In the genomic region with DNA sequence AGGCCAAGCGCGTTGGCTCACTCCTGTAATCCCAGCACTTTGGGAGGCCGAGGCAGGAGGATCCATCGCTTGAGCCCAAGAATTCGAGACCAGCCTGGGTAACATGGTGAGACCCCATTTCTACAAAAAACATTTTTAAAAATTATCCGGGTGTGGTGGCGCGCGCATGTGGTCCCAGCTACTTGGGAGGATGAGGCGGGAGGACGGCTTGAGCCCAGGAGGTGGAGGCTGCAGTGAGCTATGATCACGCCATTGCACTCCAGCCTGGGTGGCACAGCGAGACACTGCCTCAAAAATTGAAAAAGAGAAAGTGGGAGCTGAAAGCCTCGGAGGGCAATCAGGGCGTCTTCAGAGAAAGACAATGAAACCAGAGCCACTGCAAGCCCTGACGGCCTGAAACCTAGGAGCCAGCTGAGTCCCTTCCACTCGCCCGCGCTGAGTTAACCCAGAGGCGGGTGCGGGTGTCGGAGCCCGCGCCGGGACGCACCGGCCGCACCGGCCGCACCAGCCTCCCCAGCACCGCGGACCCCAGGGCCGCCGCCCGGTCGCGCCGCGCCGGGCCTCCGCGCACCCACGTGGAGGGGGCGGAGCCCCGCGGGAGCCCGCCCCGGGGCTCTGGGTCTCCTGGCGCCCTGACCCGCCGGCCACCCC, we compare ENCODE assay signal across 8 cellular contexts. TPM values are rescaled to one million over a fixed set of nuclear protein-coding genes. Genes with fewer than 3 reads are reported as not detected.
DNase-seq lines count a peak whose midpoint lies in the region; ATAC-seq and TF ChIP-seq lines count a peak whose summit lies in the region.

No MANE protein-coding gene starts in this region.

- POLR2A ChIA-PET in A673 (lab: Charles Lee; ENCODE audit: low non-redundant PET) = interaction anchor here (0.6 kb wide), 1 partner anchor 929 kb away, joined by 3 read pairs; no protein-coding TSS in a partner anchor
- POLR2A ChIA-PET in activated CD8-positive, alpha-beta T cell treated with anti-CD3 and anti-CD28 coated beads, Interleukin-2, amount 10 ng/mL, durations not matched to agents 7 days and 5 days (lab: Charles Lee) = interaction anchor here (0.8 to 1.8 kb wide), 2 partner anchors 23 to 527 kb away, joined by 3 to 9 read pairs; a partner anchor contains a TSS

- H3K9me3 ChIP-seq in A673 (ENCODE audit: low read depth, low read length, poor library complexity, severe bottlenecking) (no peaks in the 10 kb centered on the region), right cardiac atrium (ENCODE audit: control insufficient read depth, low read length) (no peaks in the 10 kb centered on the region)

- intact Hi-C loops in A673 (cut with micrococcal nuclease; ENCODE audit: unreplicated experiment) = no loop called here
- intact Hi-C loops in right cardiac atrium (cut with DNase I) = loop anchor here in 1 of 4 donors (5.0 kb wide), 1 partner anchor 40 kb away; no protein-coding TSS in a partner anchor

- H3K27me3 Mint-ChIP-seq in activated CD8-positive, alpha-beta T cell treated with anti-CD3 and anti-CD28 coated beads, Interleukin-2, amount 10 ng/mL, durations not matched to agents 7 days and 5 days (ENCODE audit: low read depth) = no peaks in the 10 kb centered on the region

- H3K27ac ChIP-seq in A673 (ENCODE audit: low read depth, low read length, poor library complexity, severe bottlenecking) (peak overlapping the region; percentile 68), right cardiac atrium (ENCODE audit: low read length) (no peak overlapping the region), skin epidermis (peak overlapping the region in 20 of 21 experiments; percentile 50 to 94 (median 78))

- peak overlapping the region; percentile 92 for H3K27ac Mint-ChIP-seq in activated CD8-positive, alpha-beta T cell treated with anti-CD3 and anti-CD28 coated beads, Interleukin-2, amount 10 ng/mL, durations not matched to agents 7 days and 5 days

- H3K27me3 ChIP-seq in A673 (replicated peaks; ENCODE audit: insufficient read depth, low read depth, low read length, poor library complexity) (no peaks in the 10 kb centered on the region), right cardiac atrium (ENCODE audit: control insufficient read depth, insufficient read depth) (no peaks in the 10 kb centered on the region)

- H3K4me1 Mint-ChIP-seq in activated CD8-positive, alpha-beta T cell treated with anti-CD3 and anti-CD28 coated beads, Interleukin-2, amount 10 ng/mL, durations not matched to agents 7 days and 5 days (ENCODE audit: low read depth) = peaks cover 21% of the 10 kb centered on the region

- no TSS peak for BruUV-seq in A673 (replicated peaks; lab: Mats Ljungman, UMichigan)

- 8% methylated on average over 51 of the region's 51 CpGs for WGBS in right cardiac atrium

- no peaks in the 10 kb centered on the region for H3K36me3 ChIP-seq in A673 (ENCODE audit: insufficient read depth, low read length, poor library complexity, severe bottlenecking)

- H3K4me1 ChIP-seq in A673 (ENCODE audit: insufficient read depth, low read length, poor library complexity, severe bottlenecking) (no peaks in the 10 kb centered on the region), right cardiac atrium (ENCODE audit: control insufficient read depth, insufficient read depth, low read length) (peaks cover 6% of the 10 kb centered on the region)

- ATAC-seq in GM19023 (IDR thresholded peaks at IDR 0.05; ENCODE audit: unreplicated experiment) (peak; percentile 66), HG03108 (IDR thresholded peaks at IDR 0.05; ENCODE audit: unreplicated experiment) (peak; percentile 47), right cardiac atrium (peak; percentile 83 to 90)
- ATAC-seq in activated CD8-positive, alpha-beta T cell treated with anti-CD3 and anti-CD28 coated beads, Interleukin-2, amount 10 ng/mL, durations not matched to agents 7 days and 5 days = peak; percentile 78

- peak overlapping the region; percentile 80 for H3K4me3 Mint-ChIP-seq in activated CD8-positive, alpha-beta T cell treated with anti-CD3 and anti-CD28 coated beads, Interleukin-2, amount 10 ng/mL, durations not matched to agents 7 days and 5 days

- CTCF ChIA-PET in A673 (lab: Charles Lee) = no interaction called here
- CTCF ChIA-PET in activated CD8-positive, alpha-beta T cell treated with anti-CD3 and anti-CD28 coated beads, Interleukin-2, amount 10 ng/mL, durations not matched to agents 7 days and 5 days (lab: Charles Lee) = interaction anchor here (1.2 to 3.7 kb wide), 12 partner anchors 23 to 145 kb away, joined by 3 to 29 read pairs (median 9); a partner anchor contains a TSS

- H3K4me3 ChIP-seq in A673 (ENCODE audit: low read depth, low read length, poor library complexity, severe bottlenecking) = peak overlapping the region; percentile 71
- H3K4me3 ChIP-seq in right cardiac atrium (ENCODE audit: low read length) = peak overlapping the region; percentile 76
- H3K4me3 ChIP-seq in skin epidermis = peak overlapping the region; percentile 45 to 86 (median 75)

- H3K36me3 Mint-ChIP-seq in activated CD8-positive, alpha-beta T cell treated with anti-CD3 and anti-CD28 coated beads, Interleukin-2, amount 10 ng/mL, durations not matched to agents 7 days and 5 days (ENCODE audit: low read depth) = peaks cover 4% of the 10 kb centered on the region

- peak; percentile 42 for DNase-seq in A673 (ENCODE audit: low spot score)
- peak; percentile 38 for DNase-seq in activated CD8-positive, alpha-beta T cell treated with anti-CD3 and anti-CD28 coated beads, Interleukin-2, amount 10 ng/mL, durations not matched to agents 7 days and 5 days
- no peak for DNase-seq in right cardiac atrium
- no peak for DNase-seq in NCI-H2107 treated with DMSO at 0.1 percent for 48 hours (lab: John Stamatoyannopoulos, UW; ENCODE audit: unreplicated experiment)
- no peak for DNase-seq in activated effector memory CD4-positive, alpha-beta T cell treated with Interleukin-2 at 50 U/mL for 16 hours

- H3K9me3 Mint-ChIP-seq in activated CD8-positive, alpha-beta T cell treated with anti-CD3 and anti-CD28 coated beads, Interleukin-2, amount 10 ng/mL, durations not matched to agents 7 days and 5 days (ENCODE audit: insufficient read depth) = no peaks in the 10 kb centered on the region

- TF ChIP-seq CTCF in A673 (conservative IDR thresholded peaks at IDR 0.05; ENCODE audit: low read depth, low read length) = no peak

RNA-seq across cellular contexts. Expression of a gene that starts 22.4 kb away (rescaled TPM):
- total RNA-seq in A673 (2021) (26.1 and 27.4 TPM in 2 replicates), right cardiac atrium (10 to 100 TPM in 3 of 4 donors, 1 to 10 TPM in 1; 8.9 to 13.2 (median 11.5) TPM)
- 10 to 100 TPM; 25.6 to 26.0 TPM for total RNA-seq in activated CD8-positive, alpha-beta T cell treated with anti-CD3 and anti-CD28 coated beads, Interleukin-2, amount 10 ng/mL, durations not matched to agents 7 days and 5 days
- polyA plus RNA-seq in right cardiac atrium = 19.0 TPM

RNA-seq across cellular contexts. Expression of a gene that starts 49.7 kb away (rescaled TPM):
- total RNA-seq in A673 (2021) = 0.37 and 0.63 TPM in 2 replicates
- under 1 TPM in 1 of 2 experiments, not detected in 1; 0.13 TPM for total RNA-seq in activated CD8-positive, alpha-beta T cell treated with anti-CD3 and anti-CD28 coated beads, Interleukin-2, amount 10 ng/mL, durations not matched to agents 7 days and 5 days
- 1 to 10 TPM; 3.0 to 6.7 (median 4.5) TPM for total RNA-seq in right cardiac atrium
- 3.6 TPM for polyA plus RNA-seq in right cardiac atrium

Comparison
In these comparisons a context has a peak if more than half of its experiments do, and no peak if none do; other contexts are left out.
1. DNase-seq: peak in A673 (single experiment) and activated CD8-positive, alpha-beta T cell treated with anti-CD3 and anti-CD28 coated beads, Interleukin-2, amount 10 ng/mL, durations not matched to agents 7 days and 5 days (single experiment); none in right cardiac atrium (0 of 3), NCI-H2107 treated with DMSO at 0.1 percent for 48 hours (single experiment) and activated effector memory CD4-positive, alpha-beta T cell treated with Interleukin-2 at 50 U/mL for 16 hours (single experiment).
2. Peak in every context shown above with its lines, with median percentiles within 50 percentile points of each other: H3K4me3 ChIP-seq and ATAC-seq.